Comparison of ENCODE assay signal across 9 cellular contexts in the genomic region with DNA sequence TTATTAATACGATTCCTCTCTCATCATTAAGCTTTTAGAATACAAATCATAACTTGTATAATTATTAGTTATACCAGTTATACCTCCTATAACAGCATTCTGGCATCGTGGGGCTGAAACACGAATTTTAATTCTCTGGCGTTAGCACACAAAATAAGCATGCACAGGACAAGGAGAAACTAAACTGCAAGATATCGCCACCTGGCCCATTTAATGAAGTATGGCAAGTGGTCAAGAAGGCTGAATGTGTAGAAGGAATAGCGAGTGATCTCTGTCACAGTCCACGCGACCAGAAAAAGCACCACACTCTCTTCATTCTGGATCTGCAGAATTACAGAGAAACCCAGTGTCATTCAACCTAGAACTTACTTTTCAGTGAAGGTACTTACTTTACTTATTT. TPM values are rescaled to one million over a fixed set of nuclear protein-coding genes. Genes with fewer than 3 reads are reported as not detected.
A peak's percentile ranks its signal among the peaks of the same experiment; 100 is the strongest.
DNase-seq lines count a peak whose midpoint lies in the region; ATAC-seq and TF ChIP-seq lines count a peak whose summit lies in the region.
"Had no signal": no experiment of that assay in that cellular context is flagged by ENCODE, and none has a peak within 500 bp of the region (broad histone marks: within the 10 kb centered on the region; RNA-seq: fewer than 3 reads in every experiment).

No MANE protein-coding gene starts in this region.

- no peaks in the 10 kb centered on the region for H3K4me1 Mint-ChIP-seq in activated naive CD4-positive, alpha-beta T cell treated with anti-CD3 and anti-CD28 coated beads, Interleukin-2, amount 10 ng/mL, durations not matched to agents 7 days and 5 days

- no peaks in the 10 kb centered on the region for H3K36me3 ChIP-seq in WERI-Rb-1
- H3K36me3 ChIP-seq in right lobe of liver = no peaks in the 10 kb centered on the region
- no peaks in the 10 kb centered on the region for H3K36me3 ChIP-seq in ovary

- 58% methylated on average over 8 of the region's 8 CpGs for WGBS in right lobe of liver (ENCODE audit: insufficient coverage, low coverage, low lambda C conversion rate, missing lambda C conversion rate)
- WGBS in ovary, 3 donors = 22 to 35% (median 24%) methylated on average over 8 of the region's 8 CpGs

- H3K9me3 Mint-ChIP-seq in activated naive CD4-positive, alpha-beta T cell treated with anti-CD3 and anti-CD28 coated beads, Interleukin-2, amount 10 ng/mL, durations not matched to agents 7 days and 5 days = no peaks in the 10 kb centered on the region

- H3K27me3 Mint-ChIP-seq in activated naive CD4-positive, alpha-beta T cell treated with anti-CD3 and anti-CD28 coated beads, Interleukin-2, amount 10 ng/mL, durations not matched to agents 7 days and 5 days = no peaks in the 10 kb centered on the region

- TF ChIP-seq POLR2A in right lobe of liver (IDR thresholded peaks at IDR 0.05) (no peak), ovary (IDR thresholded peaks at IDR 0.05) (no peak)

- H3K9me3 ChIP-seq in WERI-Rb-1 (ENCODE audit: severe bottlenecking) (no peaks in the 10 kb centered on the region), right lobe of liver (no peaks in the 10 kb centered on the region), ovary (no peaks in the 10 kb centered on the region)

- H3K27ac ChIP-seq in WERI-Rb-1 (no peak overlapping the region), right lobe of liver (no peak overlapping the region), ovary (no peak overlapping the region)

- TF ChIP-seq CTCF in WERI-Rb-1 (IDR thresholded peaks at IDR 0.05; ENCODE audit: low read depth, low read length) (peak; percentile 32; the same call in 1 of the 2 replicates), right lobe of liver (IDR thresholded peaks at IDR 0.05) (peak in 1 of 4 donors; percentile 6), ovary (IDR thresholded peaks at IDR 0.05) (no peak)

- peak; percentile 39 for DNase-seq in EH (ENCODE audit: low read depth)
- peak; percentile 14 for DNase-seq in WERI-Rb-1
- no peak for DNase-seq in right lobe of liver
- DNase-seq in ovary = no peak
- DNase-seq in NCI-H510A treated with DMSO at 0.1 percent for 48 hours (lab: John Stamatoyannopoulos, UW) = no peak
- no peak for DNase-seq in activated naive CD4-positive, alpha-beta T cell treated with anti-CD3 and anti-CD28 coated beads, Interleukin-2, amount 10 ng/mL, durations not matched to agents 7 days and 5 days
- no peak for DNase-seq in stimulated activated CD4-positive, alpha-beta T cell treated with anti-CD3 and anti-CD28 coated beads, Interleukin-2, amount 100 ng/mL, for 48 hours
- DNase-seq: stimulated activated CD4-positive, alpha-beta T cell treated with anti-CD3 and anti-CD28 coated beads, Interleukin-1b, Interleukin-23, amount 100 ng/mL, for 48 hours had no signal

- intact Hi-C loops in right lobe of liver (cut with DNase I) (no loop called here), ovary (cut with DNase I) (no loop called here)

- H3K27me3 ChIP-seq in WERI-Rb-1 (ENCODE audit: insufficient read depth, low read depth, severe bottlenecking) = no peaks in the 10 kb centered on the region
- H3K27me3 ChIP-seq in right lobe of liver = no peaks in the 10 kb centered on the region
- no peaks in the 10 kb centered on the region for H3K27me3 ChIP-seq in ovary

- no peaks in the 10 kb centered on the region for H3K36me3 Mint-ChIP-seq in activated naive CD4-positive, alpha-beta T cell treated with anti-CD3 and anti-CD28 coated beads, Interleukin-2, amount 10 ng/mL, durations not matched to agents 7 days and 5 days

- CTCF ChIA-PET in activated naive CD4-positive, alpha-beta T cell treated with anti-CD3 and anti-CD28 coated beads, Interleukin-2, amount 10 ng/mL, durations not matched to agents 7 days and 5 days (lab: Charles Lee) = interaction anchor here (0.7 to 1.0 kb wide), 2 partner anchors 16 to 19 kb away, joined by 3 read pairs; no protein-coding TSS in a partner anchor

- no peak overlapping the region for H3K4me3 Mint-ChIP-seq in activated naive CD4-positive, alpha-beta T cell treated with anti-CD3 and anti-CD28 coated beads, Interleukin-2, amount 10 ng/mL, durations not matched to agents 7 days and 5 days

- peak; percentile 48 for ATAC-seq in HG02981 (IDR thresholded peaks at IDR 0.05; ENCODE audit: unreplicated experiment)
- ATAC-seq in right lobe of liver = peak in 3 of 4 donors; percentile 27 to 43 (median 40)

- H3K4me1 ChIP-seq in right lobe of liver = no peaks in the 10 kb centered on the region
- no peaks in the 10 kb centered on the region for H3K4me1 ChIP-seq in ovary (ENCODE audit: insufficient read depth)

- H3K4me3 ChIP-seq in WERI-Rb-1 (ENCODE audit: low read depth, low read length) (no peak overlapping the region), right lobe of liver (no peak overlapping the region), ovary (no peak overlapping the region)

- no peak overlapping the region for H3K27ac Mint-ChIP-seq in activated naive CD4-positive, alpha-beta T cell treated with anti-CD3 and anti-CD28 coated beads, Interleukin-2, amount 10 ng/mL, durations not matched to agents 7 days and 5 days

- TF ChIP-seq EP300 in ovary (IDR thresholded peaks at IDR 0.05) = no peak

RNA-seq across cellular contexts. Expression of gene HACD1, which starts 18.1 kb away (rescaled TPM):
- total RNA-seq in right lobe of liver (1 to 10 TPM in 5 of 6 experiments, under 1 TPM in 1; 0.79 to 6.4 (median 1.7) TPM), ovary (10 to 100 TPM in 1 of 7 donors, 1 to 10 TPM in 6; 6.4 to 11.7 (median 7.5) TPM)
- polyA plus RNA-seq in ovary = 10 to 100 TPM in 1 of 2 donors, 1 to 10 TPM in 1; 4.8 to 13.6 TPM

RNA-seq across cellular contexts. Expression of gene STAM, which starts 44.9 kb away (rescaled TPM):
- total RNA-seq in right lobe of liver (10 to 100 TPM in 2 of 6 experiments, 1 to 10 TPM in 4; 7.9 to 13.4 (median 8.2) TPM), ovary (10 to 100 TPM; 14.4 to 24.7 (median 20.3) TPM)
- 10 to 100 TPM; 10.7 to 24.0 TPM for polyA plus RNA-seq in ovary

Comparison
In these comparisons a context has a peak if more than half of its experiments do, and no peak if none do; other contexts are left out.
1. DNase-seq: peak in EH (single experiment) and WERI-Rb-1 (single experiment); none in right lobe of liver (0 of 3), ovary (0 of 5), NCI-H510A treated with DMSO at 0.1 percent for 48 hours (single experiment), activated naive CD4-positive, alpha-beta T cell treated with anti-CD3 and anti-CD28 coated beads, Interleukin-2, amount 10 ng/mL, durations not matched to agents 7 days and 5 days (single experiment) and stimulated activated CD4-positive, alpha-beta T cell treated with anti-CD3 and anti-CD28 coated beads, Interleukin-2, amount 100 ng/mL, for 48 hours (0 of 2).